In the genomic region with DNA sequence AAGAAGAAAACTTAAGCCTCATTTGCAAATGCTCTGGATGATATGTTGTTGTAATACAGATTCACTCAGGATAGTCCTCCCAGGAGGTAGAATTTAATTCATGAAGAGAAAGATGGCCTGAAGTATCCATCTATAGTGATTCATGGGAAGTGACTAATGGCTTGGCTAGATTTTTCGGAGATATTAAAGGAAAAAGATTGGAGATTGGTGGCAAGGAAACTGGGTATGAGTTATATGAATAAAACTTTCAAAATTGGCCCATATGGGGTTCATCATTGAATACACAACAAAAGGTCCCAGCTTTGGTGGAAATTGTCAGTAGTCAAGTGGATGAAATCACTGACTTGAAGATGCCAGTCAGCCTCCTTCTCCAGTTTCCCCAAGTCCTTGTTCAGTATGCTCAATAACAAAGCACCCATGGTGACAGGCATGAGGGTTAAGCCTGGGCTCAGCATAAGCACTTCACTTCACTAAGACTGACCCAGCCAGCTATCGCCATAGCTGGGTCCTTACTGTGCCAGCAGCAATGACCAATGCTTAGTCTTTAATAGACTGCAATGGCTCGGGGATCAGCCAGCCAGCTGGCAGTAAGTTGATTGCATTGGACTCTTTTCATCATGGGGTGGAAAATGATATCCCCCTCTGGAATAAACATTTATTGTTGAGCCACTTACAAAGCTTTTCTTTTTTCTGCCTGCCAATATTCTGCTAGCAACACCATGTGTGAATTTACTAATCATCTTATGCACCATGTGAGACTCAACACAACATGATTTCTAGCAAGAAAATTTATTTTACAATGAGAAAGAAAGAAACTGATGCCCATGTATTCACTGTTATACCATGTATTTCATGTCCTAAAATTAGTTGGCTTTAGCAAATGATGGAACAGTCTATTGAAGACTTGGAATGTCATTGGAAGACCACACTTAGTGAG, we compare ENCODE assay signal across 17 cellular contexts.
DNase-seq lines count a peak whose midpoint lies in the region; ATAC-seq and TF ChIP-seq lines count a peak whose summit lies in the region.
"Had no signal": no experiment of that assay in that cellular context is flagged by ENCODE, and none has a peak within 500 bp of the region (broad histone marks: within the 10 kb centered on the region; RNA-seq: fewer than 3 reads in every experiment).

No MANE protein-coding gene starts in this region.

- H3K27ac ChIP-seq in substantia nigra (ENCODE audit: low read depth, low read length, poor library complexity, severe bottlenecking): no peak overlapping the region
- H3K27ac ChIP-seq: HL-60, sigmoid colon, upper lobe of right lung had no signal

- TF ChIP-seq CTCF in foreskin fibroblast (IDR thresholded peaks at IDR 0.05; ENCODE audit: low read depth, low read length) (no peak), GM10266 (IDR thresholded peaks at IDR 0.05; ENCODE audit: control insufficient read depth, insufficient read depth, low read depth, missing control alignments) (no peak)

- DNase-seq in NCI-H2196 (lab: John Stamatoyannopoulos, UW; ENCODE audit: unreplicated experiment): peak; percentile 21
- DNase-seq in NCI-H2196 treated with DMSO at 0.1 percent for 48 hours (lab: John Stamatoyannopoulos, UW; ENCODE audit: unreplicated experiment): no peak
- DNase-seq in NCI-H2171 (lab: John Stamatoyannopoulos, UW): peak; percentile 19
- DNase-seq in foreskin fibroblast: peak; percentile 29 to 59
- DNase-seq in substantia nigra (lab: John Stamatoyannopoulos, UW): peak in 29 of 49 donors; percentile 0 to 39 (median 12)
- DNase-seq in activated T-cell treated with anti-CD3 and anti-CD28 coated beads, Interleukin-2, amount 50 U/mL, for 1 hour: no peak
- DNase-seq in GM10266 (ENCODE audit: extremely low spot score): no peak
- DNase-seq: COR-L47, NCI-H2081 treated with DMSO at 0.1 percent for 48 hours, nephron progenitor cell, sigmoid colon, upper lobe of right lung had no signal

- ATAC-seq in GM18511 (IDR thresholded peaks at IDR 0.05; ENCODE audit: unreplicated experiment): no peak
- ATAC-seq: stimulated activated memory B cell treated with anti-CD40 and anti-IgM and Interleukin-4, amounts not matched to agents 10 μg/mL and 1 μg/mL and 100 μg/mL, for 72 hours; upper lobe of right lung had no signal

- H3K4me3 ChIP-seq in foreskin fibroblast (ENCODE audit: low read depth in 1 of 2, low read length in 2 of 2): no peak overlapping the region
- H3K4me3 ChIP-seq: HAP-1, lung, sigmoid colon, upper lobe of right lung had no signal

Comparison
In these comparisons a context has a peak if more than half of its experiments do, and no peak if none do; other contexts are left out.
1. DNase-seq: peak in NCI-H2196 (single experiment), NCI-H2171 (single experiment), foreskin fibroblast (2 of 2) and substantia nigra (29 of 49); none in NCI-H2196 treated with DMSO at 0.1 percent for 48 hours (single experiment), activated T-cell treated with anti-CD3 and anti-CD28 coated beads, Interleukin-2, amount 50 U/mL, for 1 hour (single experiment) and GM10266 (single experiment).